Comparison of ENCODE assay signal across 3 cellular contexts in genomic region chr20:38932457-38933120, GRCh38.
TF ChIP-seq lines count a peak whose summit lies in the region.

No MANE protein-coding gene starts in this region.

TF ChIP-seq in HepG2, 621 proteins besides CTCF, POLR2A, EP300 and RAD21 (continues in another document):
- TF ChIP-seq, protein P1, sequence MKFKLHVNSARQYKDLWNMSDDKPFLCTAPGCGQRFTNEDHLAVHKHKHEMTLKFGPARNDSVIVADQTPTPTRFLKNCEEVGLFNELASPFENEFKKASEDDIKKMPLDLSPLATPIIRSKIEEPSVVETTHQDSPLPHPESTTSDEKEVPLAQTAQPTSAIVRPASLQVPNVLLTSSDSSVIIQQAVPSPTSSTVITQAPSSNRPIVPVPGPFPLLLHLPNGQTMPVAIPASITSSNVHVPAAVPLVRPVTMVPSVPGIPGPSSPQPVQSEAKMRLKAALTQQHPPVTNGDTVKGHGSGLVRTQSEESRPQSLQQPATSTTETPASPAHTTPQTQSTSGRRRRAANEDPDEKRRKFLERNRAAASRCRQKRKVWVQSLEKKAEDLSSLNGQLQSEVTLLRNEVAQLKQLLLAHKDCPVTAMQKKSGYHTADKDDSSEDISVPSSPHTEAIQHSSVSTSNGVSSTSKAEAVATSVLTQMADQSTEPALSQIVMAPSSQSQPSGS (CRISPR knock-in tag; IDR thresholded peaks at IDR 0.05), result no peak
- peak; percentile 87 for TF ChIP-seq CEBPB (IDR thresholded peaks at IDR 0.05; ENCODE audit: borderline replicate concordance, low read depth, low read length)
- TF ChIP-seq TEAD2 (CRISPR knock-in tag; IDR thresholded peaks at IDR 0.05), result no peak
- no peak for TF ChIP-seq ZNF343 (CRISPR knock-in tag; IDR thresholded peaks at IDR 0.05)
- TF ChIP-seq, protein P2, sequence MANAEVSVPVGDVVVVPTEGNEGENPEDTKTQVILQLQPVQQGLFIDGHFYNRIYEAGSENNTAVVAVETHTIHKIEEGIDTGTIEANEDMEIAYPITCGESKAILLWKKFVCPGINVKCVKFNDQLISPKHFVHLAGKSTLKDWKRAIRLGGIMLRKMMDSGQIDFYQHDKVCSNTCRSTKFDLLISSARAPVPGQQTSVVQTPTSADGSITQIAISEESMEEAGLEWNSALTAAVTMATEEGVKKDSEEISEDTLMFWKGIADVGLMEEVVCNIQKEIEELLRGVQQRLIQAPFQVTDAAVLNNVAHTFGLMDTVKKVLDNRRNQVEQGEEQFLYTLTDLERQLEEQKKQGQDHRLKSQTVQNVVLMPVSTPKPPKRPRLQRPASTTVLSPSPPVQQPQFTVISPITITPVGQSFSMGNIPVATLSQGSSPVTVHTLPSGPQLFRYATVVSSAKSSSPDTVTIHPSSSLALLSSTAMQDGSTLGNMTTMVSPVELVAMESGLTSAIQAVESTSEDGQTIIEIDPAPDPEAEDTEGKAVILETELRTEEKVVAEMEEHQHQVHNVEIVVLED (CRISPR knock-in tag; IDR thresholded peaks at IDR 0.05; ENCODE audit: borderline replicate concordance), result no peak
- TF ChIP-seq SETDB1 (CRISPR knock-in tag; IDR thresholded peaks at IDR 0.05; ENCODE audit: borderline replicate concordance), result no peak
- TF ChIP-seq CEBPG (CRISPR knock-in tag; IDR thresholded peaks at IDR 0.05), result peak; percentile 63
- no peak for TF ChIP-seq ZNF414 (CRISPR knock-in tag; IDR thresholded peaks at IDR 0.05)
- TF ChIP-seq FOXO1 (CRISPR knock-in tag; IDR thresholded peaks at IDR 0.05), result no peak
- TF ChIP-seq, protein P3, sequence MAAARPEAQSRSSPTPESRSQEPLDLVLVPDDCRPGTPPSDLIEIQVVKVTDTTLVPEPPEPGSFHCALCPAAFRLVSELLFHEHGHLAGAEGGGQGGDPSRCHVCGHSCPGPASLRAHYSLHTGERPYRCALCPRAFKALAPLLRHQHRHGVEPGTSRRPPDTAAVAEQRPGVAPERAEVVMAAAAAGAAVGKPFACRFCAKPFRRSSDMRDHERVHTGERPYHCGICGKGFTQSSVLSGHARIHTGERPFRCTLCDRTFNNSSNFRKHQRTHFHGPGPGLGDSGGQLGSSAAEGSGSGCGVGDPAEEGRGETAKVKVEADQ (CRISPR knock-in tag; IDR thresholded peaks at IDR 0.05; ENCODE audit: borderline replicate concordance), result 0 out of 2 replicates have a peak, but pooled peaks have one; percentile 36
- TF ChIP-seq FOXP4 (CRISPR knock-in tag; IDR thresholded peaks at IDR 0.05), result no peak
- no peak for TF ChIP-seq PRPF4 (IDR thresholded peaks at IDR 0.05; ENCODE audit: low read depth, low read length, poor library complexity, severe bottlenecking)

TF ChIP-seq in WTC11, 78 proteins besides CTCF, POLR2A, EP300 and RAD21:
- no peak for TF ChIP-seq ELF4 (CRISPR knock-in tag; IDR thresholded peaks at IDR 0.05; ENCODE audit: low read depth)
- peak; percentile 34 for TF ChIP-seq GABPB1 (CRISPR knock-in tag; IDR thresholded peaks at IDR 0.05)

TF ChIP-seq in HEK293T, 16 proteins besides CTCF, POLR2A, EP300 and RAD21:
- TF ChIP-seq NFRKB (IDR thresholded peaks at IDR 0.05) (no peak), L3MBTL2 (conservative IDR thresholded peaks at IDR 0.05) (no peak), LEF1 (IDR thresholded peaks at IDR 0.05; ENCODE audit: borderline replicate concordance) (no peak), ELF4 (IDR thresholded peaks at IDR 0.05) (no peak), BHLHE40 (IDR thresholded peaks at IDR 0.05; ENCODE audit: borderline replicate concordance) (no peak), SP1 (IDR thresholded peaks at IDR 0.05) (no peak), TARDBP (IDR thresholded peaks at IDR 0.05) (no peak), FOXK2 (IDR thresholded peaks at IDR 0.05) (no peak), ARNT (IDR thresholded peaks at IDR 0.05) (no peak), SUZ12 (IDR thresholded peaks at IDR 0.05) (no peak), CTBP1 (IDR thresholded peaks at IDR 0.05; ENCODE audit: borderline replicate concordance) (no peak), FOXM1 (IDR thresholded peaks at IDR 0.05; ENCODE audit: borderline replicate concordance) (no peak)
